13 cellular contexts compared by ENCODE assay signal in genomic region chr6:14037402-14038277, GRCh38.
DNase-seq lines count a peak whose midpoint lies in the region; ATAC-seq and TF ChIP-seq lines count a peak whose summit lies in the region.
"Had no signal": no experiment of that assay in that cellular context is flagged by ENCODE, and none has a peak within 500 bp of the region (broad histone marks: within the 10 kb centered on the region; RNA-seq: fewer than 3 reads in every experiment).

No MANE protein-coding gene starts in this region.

- no peaks in the 10 kb centered on the region for H3K27me3 ChIP-seq in right lobe of liver
- no peaks in the 10 kb centered on the region for H3K27me3 ChIP-seq in aorta (ENCODE audit: control insufficient read depth in 1 of 2, insufficient read depth in 2 of 2, low read length in 1 of 2)
- H3K27me3 ChIP-seq: upper lobe of left lung had no signal

- H3K36me3 ChIP-seq in right lobe of liver (no peaks in the 10 kb centered on the region), aorta (ENCODE audit: control insufficient read depth in 1 of 2, insufficient read depth in 2 of 2, low read length in 1 of 2) (no peaks in the 10 kb centered on the region)
- H3K36me3 ChIP-seq: lower lobe of right lung, upper lobe of left lung had no signal

- DNase-seq in GM04504 (ENCODE audit: low read depth) = peak; percentile 62
- DNase-seq in NCI-H446 (lab: John Stamatoyannopoulos, UW) = peak; percentile 23 to 75
- DNase-seq in cardiac fibroblast (ENCODE audit: low read depth in 2 of 2) = peak; percentile 61 to 76
- DNase-seq in occipital lobe (lab: John Stamatoyannopoulos, UW) = peak; percentile 9
- DNase-seq in right lobe of liver = no peak
- DNase-seq in aorta = no peak
- DNase-seq in SKM-1 (lab: John Stamatoyannopoulos, UW; ENCODE audit: unreplicated experiment) = no peak
- DNase-seq: activated T-cell treated with anti-CD3 and anti-CD28 coated beads, Interleukin-2, amount 50 U/mL, for 48 hours; cerebellar nuclear complex; head of caudate nucleus; lower lobe of right lung; upper lobe of left lung had no signal

- H3K9me3 ChIP-seq in right lobe of liver (no peaks in the 10 kb centered on the region), aorta (ENCODE audit: control insufficient read depth, low read length) (peaks cover 3% of the 10 kb centered on the region)
- H3K9me3 ChIP-seq: lower lobe of right lung, upper lobe of left lung had no signal

- no peak for TF ChIP-seq POLR2A in right lobe of liver (IDR thresholded peaks at IDR 0.05)

- WGBS in right lobe of liver (ENCODE audit: insufficient coverage, low coverage, low lambda C conversion rate, missing lambda C conversion rate) = 57% methylated on average over 12 of the region's 12 CpGs
- 66 to 77% methylated on average over 12 of the region's 12 CpGs for WGBS in aorta, 2 donors

- ATAC-seq in right lobe of liver (no peak), GM19455 (IDR thresholded peaks at IDR 0.05; ENCODE audit: unreplicated experiment) (no peak), aorta (ENCODE audit: low FRiP score) (no peak)

- H3K27ac ChIP-seq in right lobe of liver (no peak overlapping the region), aorta (ENCODE audit: low read depth in 1 of 2, low read length in 2 of 2) (no peak overlapping the region)
- H3K27ac ChIP-seq: lower lobe of right lung, upper lobe of left lung had no signal

- no peaks in the 10 kb centered on the region for H3K4me1 ChIP-seq in right lobe of liver
- H3K4me1 ChIP-seq in aorta (ENCODE audit: control insufficient read depth in 1 of 2, insufficient read depth in 2 of 2, low read length in 2 of 2) = no peaks in the 10 kb centered on the region
- H3K4me1 ChIP-seq: lower lobe of right lung had no signal

- intact Hi-C loops in right lobe of liver (cut with DNase I) (no loop called here), aorta (cut with DNase I) (no loop called here)

- TF ChIP-seq CTCF in cardiac fibroblast (IDR thresholded peaks at IDR 0.05; ENCODE audit: low read depth, low read length) = no peak
- TF ChIP-seq CTCF in right lobe of liver (IDR thresholded peaks at IDR 0.05) = no peak

- H3K4me3 ChIP-seq in cardiac fibroblast (replicated peaks in 1 of 2; ENCODE audit: low read depth in 2 of 2, low read length in 2 of 2) (peak overlapping the region in 1 of 2 donors; percentile 7), right lobe of liver (no peak overlapping the region), aorta (ENCODE audit: low read length in 2 of 2) (no peak overlapping the region)
- H3K4me3 ChIP-seq: lower lobe of right lung, upper lobe of left lung had no signal

Comparison
In these comparisons a context has a peak if more than half of its experiments do, and no peak if none do; other contexts are left out.
1. DNase-seq: peak in GM04504 (single experiment), NCI-H446 (2 of 2), cardiac fibroblast (2 of 2) and occipital lobe (single experiment); none in right lobe of liver (0 of 3), aorta (0 of 2) and SKM-1 (single experiment).